In genomic region chr11:60485987-60486386, GRCh38 we compare ENCODE assay signal across 10 cellular contexts. TPM values are rescaled to one million over a fixed set of nuclear protein-coding genes. Genes with fewer than 3 reads are reported as not detected.
DNase-seq lines count a peak whose midpoint lies in the region; ATAC-seq and TF ChIP-seq lines count a peak whose summit lies in the region.
"Had no signal": no experiment of that assay in that cellular context is flagged by ENCODE, and none has a peak within 500 bp of the region (broad histone marks: within the 10 kb centered on the region; RNA-seq: fewer than 3 reads in every experiment).

No MANE protein-coding gene starts in this region.

- ATAC-seq in GM21526 (IDR thresholded peaks at IDR 0.05; ENCODE audit: low FRiP score, unreplicated experiment) (peak; percentile 95), HG03565 (IDR thresholded peaks at IDR 0.05; ENCODE audit: unreplicated experiment) (peak; percentile 97), SK-N-SH treated with all-trans-retinoic acid at 6 μM for 48 hours (peak; percentile 81)

- peak; percentile 4 for DNase-seq in NCI-H2107 treated with DMSO at 0.1 percent for 48 hours (lab: John Stamatoyannopoulos, UW; ENCODE audit: unreplicated experiment)
- no peak for DNase-seq in NCI-H2107 (lab: John Stamatoyannopoulos, UW)
- DNase-seq in esophagus muscularis mucosa (ENCODE audit: extremely low spot score), result no peak
- no peak for DNase-seq in dorsolateral prefrontal cortex

- intact Hi-C loops in esophagus muscularis mucosa (cut with DNase I) (no loop called here), dorsolateral prefrontal cortex (cut with DNase I) (no loop called here)

- WGBS in liver, result 57% methylated on average over 5 of the region's 5 CpGs
- 87% methylated on average over 5 of the region's 5 CpGs for WGBS in esophagus muscularis mucosa

- no peak overlapping the region for H3K27ac ChIP-seq in liver (ENCODE audit: low read depth in 1 of 2, low read length in 2 of 2)
- no peak overlapping the region for H3K27ac ChIP-seq in esophagus muscularis mucosa (replicated peaks in 1 of 4)
- H3K27ac ChIP-seq in dorsolateral prefrontal cortex, result no peak overlapping the region

- no peak for TF ChIP-seq EP300 in esophagus muscularis mucosa (IDR thresholded peaks at IDR 0.05)

- no peaks in the 10 kb centered on the region for H3K4me1 ChIP-seq in liver (ENCODE audit: control insufficient read depth in 4 of 4, insufficient read depth in 4 of 4, low read length in 3 of 4)
- no peaks in the 10 kb centered on the region for H3K4me1 ChIP-seq in esophagus muscularis mucosa

- peak; percentile 53 to 59 for TF ChIP-seq RAD21 in liver (IDR thresholded peaks at IDR 0.05)

- no peaks in the 10 kb centered on the region for H3K27me3 ChIP-seq in liver (ENCODE audit: control insufficient read depth in 4 of 4, insufficient read depth in 4 of 4, low read length in 3 of 4)
- no peaks in the 10 kb centered on the region for H3K27me3 ChIP-seq in esophagus muscularis mucosa
- peaks cover 0 to 8% (median 0%) of the 10 kb centered on the region in 45 donors for H3K27me3 ChIP-seq in dorsolateral prefrontal cortex

- TF ChIP-seq POLR2A in esophagus muscularis mucosa (IDR thresholded peaks at IDR 0.05; ENCODE audit: low read depth), result no peak

- H3K36me3 ChIP-seq in liver (ENCODE audit: control insufficient read depth in 4 of 4, insufficient read depth in 3 of 4, low read depth in 1 of 4, low read length in 3 of 4) (no peaks in the 10 kb centered on the region), esophagus muscularis mucosa (no peaks in the 10 kb centered on the region)

- no peak overlapping the region for H3K9ac ChIP-seq in liver (ENCODE audit: low read depth in 1 of 2, low read length in 2 of 2)

- TF ChIP-seq CTCF in liver (IDR thresholded peaks at IDR 0.05; ENCODE audit: low read depth, low read length, missing input control) (peak; percentile 40), esophagus muscularis mucosa (IDR thresholded peaks at IDR 0.05) (no peak), dorsolateral prefrontal cortex (IDR thresholded peaks at IDR 0.05 in 54 of 56, conservative IDR thresholded peaks at IDR 0.05 in 2 of 56; ENCODE audit: low read depth in 1 of 56, partially characterized antibody in 56 of 56) (peak in 6 of 56 donors; percentile 6 to 28 (median 14))

- H3K9me3 ChIP-seq in liver (ENCODE audit: control insufficient read depth in 4 of 4, low read length in 3 of 4) (no peaks in the 10 kb centered on the region), esophagus muscularis mucosa (no peaks in the 10 kb centered on the region)

- H3K4me3 ChIP-seq in liver (ENCODE audit: low read depth in 1 of 3, low read length in 3 of 3) (no peak overlapping the region), esophagus muscularis mucosa (no peak overlapping the region), dorsolateral prefrontal cortex (no peak overlapping the region)

TF ChIP-seq in SK-N-SH treated with all-trans-retinoic acid at 6 μM for 48 hours, 23 proteins besides CTCF, POLR2A, EP300 and RAD21 (continues in another document):
- TF ChIP-seq SNAI2 (CRISPR knock-in tag; IDR thresholded peaks at IDR 0.05) (no peak), ZNF565 (CRISPR knock-in tag; conservative IDR thresholded peaks at IDR 0.05; ENCODE audit: low read depth) (no peak), ZC3H10 (CRISPR knock-in tag; IDR thresholded peaks at IDR 0.05) (no peak), TOX (CRISPR knock-in tag; IDR thresholded peaks at IDR 0.05; ENCODE audit: borderline replicate concordance) (no peak), TSHZ2 (CRISPR knock-in tag; IDR thresholded peaks at IDR 0.05) (no peak), PPARA (CRISPR knock-in tag; IDR thresholded peaks at IDR 0.05; ENCODE audit: borderline replicate concordance) (no peak), ISL1 (CRISPR knock-in tag; IDR thresholded peaks at IDR 0.05) (no peak), ZNF70 (CRISPR knock-in tag; IDR thresholded peaks at IDR 0.05) (no peak)

TF ChIP-seq in liver, 16 proteins besides CTCF, POLR2A, EP300 and RAD21:
- TF ChIP-seq HNF4G (IDR thresholded peaks at IDR 0.05) (no peak), TAF1 (conservative IDR thresholded peaks at IDR 0.05) (no peak), EGR1 (IDR thresholded peaks at IDR 0.05; ENCODE audit: low read depth in 2 of 2) (no peak), JUND (IDR thresholded peaks at IDR 0.05) (no peak), HNF4A (conservative IDR thresholded peaks at IDR 0.05) (no peak), FOXA2 (IDR thresholded peaks at IDR 0.05) (no peak)
- TF ChIP-seq, protein P1, sequence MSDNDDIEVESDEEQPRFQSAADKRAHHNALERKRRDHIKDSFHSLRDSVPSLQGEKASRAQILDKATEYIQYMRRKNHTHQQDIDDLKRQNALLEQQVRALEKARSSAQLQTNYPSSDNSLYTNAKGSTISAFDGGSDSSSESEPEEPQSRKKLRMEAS (IDR thresholded peaks at IDR 0.05), result no peak
- TF ChIP-seq, protein P2, sequence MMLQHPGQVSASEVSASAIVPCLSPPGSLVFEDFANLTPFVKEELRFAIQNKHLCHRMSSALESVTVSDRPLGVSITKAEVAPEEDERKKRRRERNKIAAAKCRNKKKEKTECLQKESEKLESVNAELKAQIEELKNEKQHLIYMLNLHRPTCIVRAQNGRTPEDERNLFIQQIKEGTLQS (IDR thresholded peaks at IDR 0.05), result no peak

RNA-seq across cellular contexts. Expression of gene MS4A12, which starts 6.6 kb away (rescaled TPM):
- total RNA-seq in liver (not detected), esophagus muscularis mucosa (1 to 10 TPM in 1 of 4 donors, not detected in 3; 1.8 TPM), dorsolateral prefrontal cortex (not detected)
- polyA plus RNA-seq in liver, result not detected
- polyA plus RNA-seq: keratinocyte had no signal

RNA-seq across cellular contexts. Expression of gene MS4A13, which starts 29.2 kb away (rescaled TPM):
- total RNA-seq in liver (not detected), esophagus muscularis mucosa (not detected), dorsolateral prefrontal cortex (not detected)
- polyA plus RNA-seq in liver, result not detected
- polyA plus RNA-seq: keratinocyte, thymus had no signal

RNA-seq across cellular contexts. Expression of gene MS4A1, which starts 30.3 kb away (rescaled TPM):
- 1 to 10 TPM in 1 of 2 donors, under 1 TPM in 1; 0.75 to 1.6 TPM for total RNA-seq in liver
- polyA plus RNA-seq in liver, result 1 to 10 TPM in 1 of 2 donors, under 1 TPM in 1; 0.12 to 3.3 TPM
- total RNA-seq in esophagus muscularis mucosa, result under 1 TPM in 3 of 4 donors, not detected in 1; 0.13 to 0.99 (median 0.23) TPM
- 1 to 10 TPM in 1 of 120 experiments, under 1 TPM in 14, not detected in 105; 0.17 to 1.0 (median 0.35) TPM for total RNA-seq in dorsolateral prefrontal cortex

RNA-seq across cellular contexts. Expression of gene MS4A5, which starts 56.6 kb away (rescaled TPM):
- total RNA-seq in liver (not detected), esophagus muscularis mucosa (not detected), dorsolateral prefrontal cortex (not detected)
- not detected for polyA plus RNA-seq in liver
- polyA plus RNA-seq: keratinocyte had no signal
